Comparison of ENCODE assay signal across 18 cellular contexts in genomic region chr1:62834400-62834987, GRCh38. TPM values are rescaled to one million over a fixed set of nuclear protein-coding genes. Genes with fewer than 3 reads are reported as not detected.
DNase-seq lines count a peak whose midpoint lies in the region; ATAC-seq, FAIRE-seq and TF ChIP-seq lines count a peak whose summit lies in the region.
"Had no signal": no experiment of that assay in that cellular context is flagged by ENCODE, and none has a peak within 500 bp of the region (broad histone marks: within the 10 kb centered on the region; RNA-seq: fewer than 3 reads in every experiment).

No MANE protein-coding gene starts in this region.

- peak; percentile 76 for FAIRE-seq in D721Med (lab: Jason Lieb, UNC)
- FAIRE-seq in GM19239 (lab: Jason Lieb, UNC): peak; percentile 26
- FAIRE-seq: GM12892 had no signal

- H3K79me2 ChIP-seq in neural cell (replicated peaks; ENCODE audit: insufficient read depth, low read length): no peaks in the 10 kb centered on the region

- no peaks in the 10 kb centered on the region for H3F3A ChIP-seq in neural cell (ENCODE audit: insufficient read depth, low read length, poor library complexity, severe bottlenecking)

- TF ChIP-seq EP300 in neural cell (conservative IDR thresholded peaks at IDR 0.05; ENCODE audit: poor library complexity, severe bottlenecking): peak; percentile 90

- no peak for TF ChIP-seq CTCF in D721Med (IDR thresholded peaks at IDR 0.05; ENCODE audit: insufficient read depth, missing control alignments)
- no peak for TF ChIP-seq CTCF in neural cell (IDR thresholded peaks at IDR 0.05; ENCODE audit: poor library complexity, severe bottlenecking)

- H3K4me3 ChIP-seq in neural cell (ENCODE audit: low read length): no peak overlapping the region
- H3K4me3 ChIP-seq: BLaER1, GM23338 had no signal

- H3K36me3 ChIP-seq in neural cell (ENCODE audit: insufficient read depth, low read length): no peaks in the 10 kb centered on the region

- no peaks in the 10 kb centered on the region for H3K27me3 ChIP-seq in neural cell (ENCODE audit: insufficient read depth, low read depth, low read length)
- H3K27me3 ChIP-seq: BLaER1 had no signal

- H3K9me2 ChIP-seq in neural cell (ENCODE audit: insufficient read depth, low read length): no peaks in the 10 kb centered on the region

- no peak overlapping the region for H2AFZ ChIP-seq in neural cell (ENCODE audit: low read depth, low read length)
- H2AFZ ChIP-seq: GM23338 had no signal

- no peaks in the 10 kb centered on the region for H3K9me3 ChIP-seq in neural cell (ENCODE audit: low read length)
- H3K9me3 ChIP-seq: BLaER1, Caco-2 had no signal

- H3K27ac ChIP-seq in neural cell (ENCODE audit: low read length): no peak overlapping the region
- H3K27ac ChIP-seq: BLaER1, C4-2B had no signal

- TF ChIP-seq RAD21 in neural cell (conservative IDR thresholded peaks at IDR 0.05): no peak

- ATAC-seq in GM21390 (IDR thresholded peaks at IDR 0.05; ENCODE audit: unreplicated experiment): no peak
- ATAC-seq: CD8-positive, alpha-beta T cell; GM23338; HCT116 had no signal

- no peak overlapping the region for H3K4me2 ChIP-seq in neural cell (ENCODE audit: low read length)
- H3K4me2 ChIP-seq: BLaER1, GM23338 had no signal

- H4K20me1 ChIP-seq in neural cell (ENCODE audit: insufficient read depth): no peaks in the 10 kb centered on the region
- H4K20me1 ChIP-seq: BLaER1 had no signal

- no peak overlapping the region for H3K9ac ChIP-seq in neural cell (ENCODE audit: low read length)
- H3K9ac ChIP-seq: BLaER1 had no signal

- no peak for DNase-seq in D721Med (ENCODE audit: insufficient read length, low spot score)
- DNase-seq in GM19239 (ENCODE audit: insufficient read length, low spot score): no peak
- no peak for DNase-seq in activated CD8-positive, alpha-beta memory T cell treated with anti-CD3 and anti-CD28 coated beads for 24 hours
- no peak for DNase-seq in iPS-NIHi11 (ENCODE audit: low spot score)
- DNase-seq: Caco-2; CD4-positive, CD25-positive, alpha-beta regulatory T cell; CD8-positive, alpha-beta T cell; DMS 273 treated with DMSO at 0.1 percent for 48 hours; DMS79 treated with DMSO at 0.1 percent for 48 hours; GF-D8; H9 had no signal

TF ChIP-seq in neural cell, 6 proteins besides CTCF, POLR2A, EP300 and RAD21:
- TF ChIP-seq POLR2AphosphoS5 (IDR thresholded peaks at IDR 0.05): peak; percentile 66
- TF ChIP-seq EZH2 (IDR thresholded peaks at IDR 0.05; ENCODE audit: borderline replicate concordance, insufficient read depth, low read length, poor library complexity, severe bottlenecking): no peak

RNA-seq across cellular contexts. Expression of gene ATG4C, which starts 50.6 kb away (rescaled TPM):
- polyA plus RNA-seq in neural cell: 11.0 and 11.7 TPM in 2 replicates
- polyA minus RNA-seq in neural cell: 12.4 and 15.4 TPM in 2 replicates
